In the genomic region with DNA sequence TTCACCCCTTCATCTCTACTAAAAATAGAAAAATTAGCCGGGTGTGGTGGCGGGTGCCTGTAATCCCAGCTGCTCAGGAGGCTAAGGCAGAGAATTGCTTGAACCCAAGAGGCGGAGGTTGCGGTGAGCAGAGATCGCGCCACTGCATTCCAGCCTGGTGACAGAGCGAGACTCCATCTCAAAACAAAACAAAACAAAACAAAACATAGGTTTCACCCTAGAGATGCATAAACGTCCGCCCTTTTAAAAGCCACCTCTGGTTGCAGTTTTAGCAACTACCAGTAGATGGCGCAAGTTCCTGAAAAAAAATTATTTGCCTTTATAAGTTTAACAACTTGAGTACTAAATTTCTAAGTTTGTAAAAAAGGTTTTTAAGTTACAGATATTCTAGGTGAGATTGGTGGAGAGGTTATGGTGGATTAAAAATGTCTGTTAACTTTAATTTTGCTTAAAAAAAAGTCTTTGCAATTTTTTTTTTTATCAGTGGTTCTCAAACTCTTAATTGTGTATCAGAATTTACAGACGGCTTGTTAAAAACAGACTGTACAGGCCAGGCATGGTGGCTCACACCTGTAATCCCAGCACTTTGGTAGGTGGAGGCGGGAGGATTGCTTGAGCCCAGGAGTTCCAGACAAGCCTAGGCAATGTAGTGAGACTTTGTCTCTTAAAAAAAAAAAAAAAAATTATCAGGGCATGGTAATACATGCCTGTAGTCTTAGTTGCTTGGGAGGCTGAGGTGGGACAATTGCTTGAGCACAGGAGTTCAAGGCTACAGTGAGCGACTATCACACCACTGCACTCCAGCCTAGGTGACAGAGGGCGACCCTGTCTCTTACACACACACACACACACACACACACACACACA, we compare ENCODE assay signal across 8 cellular contexts. TPM values are rescaled to one million over a fixed set of nuclear protein-coding genes. Genes with fewer than 3 reads are reported as not detected.
A peak's percentile ranks its signal among the peaks of the same experiment; 100 is the strongest.
DNase-seq lines count a peak whose midpoint lies in the region; ATAC-seq and TF ChIP-seq lines count a peak whose summit lies in the region.

No MANE protein-coding gene starts in this region.

- ATAC-seq in GM21619 (IDR thresholded peaks at IDR 0.05; ENCODE audit: unreplicated experiment) = no peak

- no peak for TF ChIP-seq POLR2A in uterus (IDR thresholded peaks at IDR 0.05)

- H3K27me3 ChIP-seq in effector memory CD4-positive, alpha-beta T cell (replicated peaks; ENCODE audit: control insufficient read depth, insufficient read depth, low read length, poor library complexity, severe bottlenecking) = no peaks in the 10 kb centered on the region
- no peaks in the 10 kb centered on the region for H3K27me3 ChIP-seq in uterus

- peaks cover 47% of the 10 kb centered on the region for H3K4me1 ChIP-seq in effector memory CD4-positive, alpha-beta T cell (ENCODE audit: control insufficient read depth, insufficient read depth, low read length, poor library complexity, severe bottlenecking)
- H3K4me1 ChIP-seq in uterus = no peaks in the 10 kb centered on the region

- peak overlapping the region; percentile 60 for H3K27ac ChIP-seq in effector memory CD4-positive, alpha-beta T cell (ENCODE audit: insufficient read depth, low read length, poor library complexity, severe bottlenecking)
- H3K27ac ChIP-seq in uterus = no peak overlapping the region

- TF ChIP-seq CTCF in GM12873 (IDR thresholded peaks at IDR 0.05; ENCODE audit: insufficient read depth, low read depth, low read length, missing control alignments) (peak; percentile 67), uterus (IDR thresholded peaks at IDR 0.05) (peak; percentile 54 to 84 (median 67))

- no peak overlapping the region for H3K4me3 ChIP-seq in effector memory CD4-positive, alpha-beta T cell (ENCODE audit: insufficient read depth, low read depth, low read length, poor library complexity, severe bottlenecking)
- no peak overlapping the region for H3K4me3 ChIP-seq in uterus

- intact Hi-C loops in uterus (cut with DNase I; ENCODE audit: low total_unique reads) = loop anchor here (10.0 kb wide), 1 partner anchor 302 kb away; no protein-coding TSS in a partner anchor

- no peaks in the 10 kb centered on the region for H3K36me3 ChIP-seq in effector memory CD4-positive, alpha-beta T cell (ENCODE audit: control insufficient read depth, insufficient read depth, low read length)
- no peaks in the 10 kb centered on the region for H3K36me3 ChIP-seq in uterus

- DNase-seq in AG08395 (ENCODE audit: low spot score) (peak; percentile 66), NCI-H2107 (lab: John Stamatoyannopoulos, UW) (peak; percentile 0), mucosa of gallbladder (ENCODE audit: low spot score) (peak; percentile 35), uterus (no peak)
- DNase-seq in activated CD4-positive, alpha-beta T cell treated with anti-CD3 and anti-CD28 coated beads for 48 hours = peak; percentile 39
- peak; percentile 21 to 53 (median 38) for DNase-seq in effector memory CD4-positive, alpha-beta T cell

- no peaks in the 10 kb centered on the region for H3K9me3 ChIP-seq in effector memory CD4-positive, alpha-beta T cell (ENCODE audit: control insufficient read depth, low read length)
- no peaks in the 10 kb centered on the region for H3K9me3 ChIP-seq in uterus

RNA-seq across cellular contexts. Expression of gene NAA16, which starts 42.1 kb away (rescaled TPM):
- 22.2 TPM for total RNA-seq in mucosa of gallbladder
- 10 to 100 TPM; 25.4 to 62.2 (median 46.5) TPM for total RNA-seq in uterus

Comparison
In these comparisons a context has a peak if more than half of its experiments do, and no peak if none do; other contexts are left out.
1. DNase-seq: peak in AG08395 (single experiment), NCI-H2107 (single experiment), activated CD4-positive, alpha-beta T cell treated with anti-CD3 and anti-CD28 coated beads for 48 hours (single experiment), effector memory CD4-positive, alpha-beta T cell (3 of 3) and mucosa of gallbladder (single experiment); none in uterus (0 of 2).